Comparison of ENCODE assay signal across 8 cellular contexts in the genomic region with DNA sequence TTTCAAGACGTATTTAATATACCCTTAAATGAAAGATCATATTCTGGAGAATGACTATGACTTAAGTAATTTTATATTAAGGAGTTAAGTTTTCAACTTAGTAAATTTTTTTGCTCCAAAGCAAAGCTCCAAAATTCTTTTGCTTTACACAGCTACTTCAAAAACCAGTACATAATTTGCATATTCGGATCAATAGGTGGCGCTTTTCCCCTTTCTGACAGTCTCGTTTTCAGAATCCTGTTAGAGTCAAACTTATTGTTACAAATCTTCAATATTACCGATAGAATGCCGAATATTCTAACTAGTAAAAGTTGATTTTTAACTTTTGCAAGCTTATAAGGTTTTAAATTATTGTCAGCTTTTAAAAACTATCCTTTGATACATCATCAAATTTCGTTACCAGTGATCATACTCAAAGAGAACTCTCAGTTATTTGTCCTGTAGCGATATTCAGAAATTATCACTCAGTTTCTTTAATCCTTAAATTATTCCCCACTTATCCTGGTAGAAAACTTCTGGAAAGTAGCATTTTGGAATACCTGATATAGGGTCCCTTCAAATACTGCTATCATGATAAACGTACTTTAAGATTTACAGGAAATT.
A peak's percentile ranks its signal among the peaks of the same experiment; 100 is the strongest.
DNase-seq lines count a peak whose midpoint lies in the region; ATAC-seq and TF ChIP-seq lines count a peak whose summit lies in the region.

No MANE protein-coding gene starts in this region.

- TF ChIP-seq CTCF in adrenal gland (IDR thresholded peaks at IDR 0.05) (peak; percentile 36 to 61 (median 46)), right lobe of liver (IDR thresholded peaks at IDR 0.05) (peak; percentile 35 to 68 (median 55))

- H3K36me3 ChIP-seq in MG63, result no peaks in the 10 kb centered on the region
- H3K36me3 ChIP-seq in adrenal gland (replicated peaks in 1 of 2), result no peaks in the 10 kb centered on the region
- no peaks in the 10 kb centered on the region for H3K36me3 ChIP-seq in right lobe of liver

- intact Hi-C loops in adrenal gland (cut with DNase I), result no loop called here
- intact Hi-C loops in right lobe of liver (cut with DNase I), result no loop called here

- H3K27ac ChIP-seq in adrenal gland (no peak overlapping the region), right lobe of liver (no peak overlapping the region)

- no peaks in the 10 kb centered on the region for H3K9me3 ChIP-seq in MG63
- H3K9me3 ChIP-seq in adrenal gland (replicated peaks in 1 of 3), result no peaks in the 10 kb centered on the region
- H3K9me3 ChIP-seq in right lobe of liver, result no peaks in the 10 kb centered on the region

- DNase-seq in NCI-H510A treated with DMSO at 0.1 percent for 48 hours (lab: John Stamatoyannopoulos, UW) (peak; percentile 56), NCI-H510A (lab: John Stamatoyannopoulos, UW) (no peak), MG63 (no peak), adrenal gland (peak in 1 of 7 donors; percentile 15), right lobe of liver (no peak), GM19238 (ENCODE audit: insufficient read length, low spot score) (no peak)

- 31 to 38% (median 32%) methylated on average over 9 of the region's 9 CpGs for WGBS in adrenal gland, 4 donors
- 26% methylated on average over 9 of the region's 9 CpGs for WGBS in right lobe of liver (ENCODE audit: insufficient coverage, low coverage, low lambda C conversion rate, missing lambda C conversion rate)

- H3K4me1 ChIP-seq in adrenal gland (replicated peaks in 1 of 2) (no peaks in the 10 kb centered on the region), right lobe of liver (no peaks in the 10 kb centered on the region)

- H3K4me3 ChIP-seq in MG63, result peak overlapping the region; percentile 25
- no peak overlapping the region for H3K4me3 ChIP-seq in adrenal gland
- no peak overlapping the region for H3K4me3 ChIP-seq in right lobe of liver

- ATAC-seq in right lobe of liver (peak in 3 of 4 donors; percentile 42 to 47 (median 42)), HG03354 (IDR thresholded peaks at IDR 0.05; ENCODE audit: poor library complexity, severe bottlenecking, unreplicated experiment) (no peak), HG03460 (IDR thresholded peaks at IDR 0.05; ENCODE audit: unreplicated experiment) (no peak)

- TF ChIP-seq POLR2A in adrenal gland (IDR thresholded peaks at IDR 0.05) (no peak), right lobe of liver (IDR thresholded peaks at IDR 0.05) (no peak)

- H3K27me3 ChIP-seq in MG63, result no peaks in the 10 kb centered on the region
- no peaks in the 10 kb centered on the region for H3K27me3 ChIP-seq in adrenal gland
- no peaks in the 10 kb centered on the region for H3K27me3 ChIP-seq in right lobe of liver

Comparison
In these comparisons a context has a peak if more than half of its experiments do, and no peak if none do; other contexts are left out.
1. ATAC-seq: peak in right lobe of liver (3 of 4); none in HG03354 (single experiment) and HG03460 (single experiment).